Comparison of ENCODE assay signal across 9 cellular contexts in the genomic region with DNA sequence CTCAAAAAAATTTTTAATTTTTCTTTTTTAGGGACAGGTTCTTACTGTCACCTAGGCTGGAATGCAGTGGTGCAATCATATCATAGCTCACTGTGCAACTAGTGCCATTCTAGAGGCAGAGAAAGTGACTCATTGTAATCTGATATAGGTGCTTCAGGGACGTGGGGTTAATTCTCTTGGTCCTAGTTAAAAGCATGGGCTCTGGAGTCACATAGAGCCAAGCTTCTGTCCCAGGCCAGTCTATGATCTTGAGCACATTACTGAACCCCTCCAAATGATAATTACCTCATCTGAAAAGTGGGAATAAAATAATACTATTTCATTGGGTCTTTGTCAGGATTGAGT. TPM values are rescaled to one million over a fixed set of nuclear protein-coding genes. Genes with fewer than 3 reads are reported as not detected.
A peak's percentile ranks its signal among the peaks of the same experiment; 100 is the strongest.
DNase-seq lines count a peak whose midpoint lies in the region; ATAC-seq and TF ChIP-seq lines count a peak whose summit lies in the region.
"Had no signal": no experiment of that assay in that cellular context is flagged by ENCODE, and none has a peak within 500 bp of the region (broad histone marks: within the 10 kb centered on the region; RNA-seq: fewer than 3 reads in every experiment).

No MANE protein-coding gene starts in this region.

- intact Hi-C loops in mucosa of descending colon (cut with DNase I, micrococcal nuclease), result no loop called here

- H3K27ac ChIP-seq in epithelial cell of prostate (peak overlapping the region; percentile 97), substantia nigra (ENCODE audit: low read depth, low read length, poor library complexity, severe bottlenecking) (peak overlapping the region; percentile 82)

- CTCF ChIA-PET in activated naive CD4-positive, alpha-beta T cell treated with anti-CD3 and anti-CD28 coated beads, Interleukin-2, amount 10 ng/mL, durations not matched to agents 7 days and 5 days (lab: Charles Lee), result no interaction called here

- H3K36me3 Mint-ChIP-seq in activated naive CD4-positive, alpha-beta T cell treated with anti-CD3 and anti-CD28 coated beads, Interleukin-2, amount 10 ng/mL, durations not matched to agents 7 days and 5 days, result peaks cover 9% of the 10 kb centered on the region

- peaks cover 41% of the 10 kb centered on the region for H3K4me1 Mint-ChIP-seq in activated naive CD4-positive, alpha-beta T cell treated with anti-CD3 and anti-CD28 coated beads, Interleukin-2, amount 10 ng/mL, durations not matched to agents 7 days and 5 days

- ATAC-seq in mucosa of descending colon, result no peak
- no peak for ATAC-seq in HG03442 (IDR thresholded peaks at IDR 0.05; ENCODE audit: unreplicated experiment)

- H3K27ac Mint-ChIP-seq in activated naive CD4-positive, alpha-beta T cell treated with anti-CD3 and anti-CD28 coated beads, Interleukin-2, amount 10 ng/mL, durations not matched to agents 7 days and 5 days, result no peak overlapping the region

- H3K4me1 ChIP-seq in mucosa of descending colon (ENCODE audit: low read depth), result peaks cover 18% of the 10 kb centered on the region

- no peak overlapping the region for H3K4me3 ChIP-seq in mucosa of descending colon

- DNase-seq in activated naive CD4-positive, alpha-beta T cell treated with anti-CD3 and anti-CD28 coated beads, Interleukin-2, amount 10 ng/mL, durations not matched to agents 7 days and 5 days, result no peak
- no peak for DNase-seq in activated naive CD4-positive, alpha-beta T cell treated with Interleukin-2 at 50 U/mL for 16 hours
- DNase-seq in NCI-H510A treated with DMSO at 0.1 percent for 48 hours (lab: John Stamatoyannopoulos, UW), result peak; percentile 64
- DNase-seq in epithelial cell of prostate (ENCODE audit: low read depth, low spot score), result no peak
- no peak for DNase-seq in substantia nigra (lab: John Stamatoyannopoulos, UW)
- DNase-seq in mucosa of descending colon, result no peak
- no peak for DNase-seq in MV-4-11 (lab: John Stamatoyannopoulos, UW)
- DNase-seq: cortex of kidney had no signal

- no peak for TF ChIP-seq CTCF in mucosa of descending colon (IDR thresholded peaks at IDR 0.05)

- no peaks in the 10 kb centered on the region for H3K27me3 Mint-ChIP-seq in activated naive CD4-positive, alpha-beta T cell treated with anti-CD3 and anti-CD28 coated beads, Interleukin-2, amount 10 ng/mL, durations not matched to agents 7 days and 5 days

- no peaks in the 10 kb centered on the region for H3K36me3 ChIP-seq in mucosa of descending colon (ENCODE audit: low read depth)

- H3K9me3 ChIP-seq in mucosa of descending colon, result no peaks in the 10 kb centered on the region

- H3K4me3 Mint-ChIP-seq in activated naive CD4-positive, alpha-beta T cell treated with anti-CD3 and anti-CD28 coated beads, Interleukin-2, amount 10 ng/mL, durations not matched to agents 7 days and 5 days, result peak overlapping the region; percentile 86

- H3K9me3 Mint-ChIP-seq in activated naive CD4-positive, alpha-beta T cell treated with anti-CD3 and anti-CD28 coated beads, Interleukin-2, amount 10 ng/mL, durations not matched to agents 7 days and 5 days, result no peaks in the 10 kb centered on the region

RNA-seq across cellular contexts. Expression of gene ADIPOR1, which starts 1.1 kb away (rescaled TPM):
- 10 to 100 TPM; 61.6 to 78.4 (median 65.8) TPM for total RNA-seq in mucosa of descending colon

RNA-seq across cellular contexts. Expression of gene CYB5R1, which starts 7.8 kb away (rescaled TPM):
- 10 to 100 TPM; 22.6 to 44.8 (median 28.4) TPM for total RNA-seq in mucosa of descending colon

RNA-seq across cellular contexts. Expression of gene KLHL12, which starts 32.2 kb away (rescaled TPM):
- total RNA-seq in mucosa of descending colon, result 10 to 100 TPM; 26.4 to 33.4 (median 28.2) TPM

RNA-seq across cellular contexts. Expression of gene TMEM183A, which starts 47.9 kb away (rescaled TPM):
- total RNA-seq in mucosa of descending colon, result 100 to 1,000 TPM in 1 of 3 donors, 10 to 100 TPM in 2; 73.9 to 108 (median 93.2) TPM
